ENCODE assay signal across 15 cellular contexts in the genomic region with DNA sequence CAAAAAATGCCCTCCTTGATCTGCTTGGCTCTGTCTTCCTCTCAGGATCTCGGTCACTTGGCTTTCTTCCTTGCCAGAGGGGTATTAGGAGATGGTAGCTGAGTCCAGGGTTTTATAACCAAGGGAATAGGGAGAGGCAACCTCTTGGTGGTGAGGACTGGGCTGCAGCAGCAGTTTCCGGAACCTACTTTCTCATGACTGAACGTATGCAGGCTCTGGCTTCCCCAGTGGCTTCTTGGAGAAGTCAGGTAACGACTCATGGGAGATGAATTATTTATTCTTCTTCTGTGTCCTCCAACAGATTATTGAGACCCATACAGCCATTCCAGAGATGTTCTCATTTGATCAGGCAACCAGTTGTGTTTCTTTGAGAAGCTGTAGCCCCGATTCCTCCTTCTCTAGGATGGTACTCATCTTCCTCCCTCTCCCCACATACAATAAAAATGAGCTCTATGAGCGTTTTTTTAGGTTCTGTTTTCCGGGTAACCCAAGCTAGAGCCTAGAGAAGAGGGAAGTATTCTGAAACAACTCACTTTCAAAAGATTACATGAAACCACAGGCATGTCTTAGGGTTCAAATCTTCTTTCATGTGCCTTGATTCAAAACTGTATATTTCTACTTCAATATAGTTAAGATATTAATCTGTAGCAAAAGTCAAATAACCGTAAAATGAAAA.
"Had no signal": no experiment of that assay in that cellular context is flagged by ENCODE, and none has a peak within 500 bp of the region (broad histone marks: within the 10 kb centered on the region; RNA-seq: fewer than 3 reads in every experiment).

No MANE protein-coding gene starts in this region.

- H3K36me3 Mint-ChIP-seq: memory B cell; natural killer cell treated with Interleukin-12 subunit alpha and Interleukin-12 subunit beta and Interleukin-15 and Interleukin-18, amount 100 ng/mL, for 72 hours; stimulated activated effector memory CD8-positive, alpha-beta T cell treated with anti-CD3 and anti-CD28 coated beads, Interleukin-12 subunit alpha, Interleukin-12 subunit beta, amount 100 ng/mL, for 72 hours; WTC11 had no signal

- H3K27me3 ChIP-seq: heart left ventricle, right lobe of liver, tibial nerve had no signal

- H3K4me3 ChIP-seq: esophagus squamous epithelium, heart left ventricle, psoas muscle, right lobe of liver, tibial nerve had no signal

- H3K4me1 ChIP-seq: esophagus squamous epithelium, psoas muscle, right lobe of liver, tibial nerve had no signal

- H3K4me1 Mint-ChIP-seq: stimulated activated effector memory CD8-positive, alpha-beta T cell treated with anti-CD3 and anti-CD28 coated beads, Interleukin-12 subunit alpha, Interleukin-12 subunit beta, amount 100 ng/mL, for 72 hours had no signal

- H3K36me3 ChIP-seq: esophagus squamous epithelium, heart left ventricle, right lobe of liver, tibial nerve had no signal

- DNase-seq: activated CD4-positive, alpha-beta T cell treated with anti-CD3 and anti-CD28 coated beads for 48 hours; activated naive CD4-positive, alpha-beta T cell treated with Interleukin-2 at 50 U/mL for 16 hours; esophagus squamous epithelium; foreskin fibroblast; heart left ventricle; islet precursor cell; psoas muscle; right lobe of liver had no signal

- H3K27ac ChIP-seq: esophagus squamous epithelium, psoas muscle, right lobe of liver, tibial nerve had no signal

- H3K9me3 Mint-ChIP-seq: activated T-helper 1 cell treated with anti-CD3 and anti-CD28 coated beads, Interleukin-12 subunit alpha, Interleukin-12 subunit beta, Interleukin-2, Interleukin-4 antibody, amounts not matched to agents 30 ng/mL and 10 ng/mL and 1 ng/mL, durations not matched to agents 14 hours and 24 hours and 36 hours; natural killer cell treated with Interleukin-12 subunit alpha and Interleukin-12 subunit beta and Interleukin-15 and Interleukin-18, amount 100 ng/mL, for 72 hours; stimulated activated effector memory CD8-positive, alpha-beta T cell treated with anti-CD3 and anti-CD28 coated beads, Interleukin-12 subunit alpha, Interleukin-12 subunit beta, amount 100 ng/mL, for 72 hours; WTC11 had no signal

- H3K4me3 Mint-ChIP-seq: activated T-helper 1 cell treated with anti-CD3 and anti-CD28 coated beads, Interleukin-12 subunit alpha, Interleukin-12 subunit beta, Interleukin-2, Interleukin-4 antibody, amounts not matched to agents 30 ng/mL and 10 ng/mL and 1 ng/mL, durations not matched to agents 14 hours and 24 hours and 36 hours; memory B cell; natural killer cell treated with Interleukin-12 subunit alpha and Interleukin-12 subunit beta and Interleukin-15 and Interleukin-18, amount 100 ng/mL, for 72 hours; stimulated activated effector memory CD8-positive, alpha-beta T cell treated with anti-CD3 and anti-CD28 coated beads, Interleukin-12 subunit alpha, Interleukin-12 subunit beta, amount 100 ng/mL, for 72 hours; WTC11 had no signal

- H3K9me3 ChIP-seq: esophagus squamous epithelium, heart left ventricle, psoas muscle, right lobe of liver, tibial nerve had no signal

- ATAC-seq: heart left ventricle; left lobe of liver; natural killer cell treated with Interleukin-12 subunit alpha and Interleukin-12 subunit beta and Interleukin-15 and Interleukin-18, amount 100 ng/mL, for 72 hours; psoas muscle; stimulated activated effector memory CD8-positive, alpha-beta T cell treated with anti-CD3 and anti-CD28 coated beads, Interleukin-12 subunit alpha, Interleukin-12 subunit beta, amount 100 ng/mL, for 72 hours; WTC11 had no signal

- H3K27ac Mint-ChIP-seq: activated T-helper 1 cell treated with anti-CD3 and anti-CD28 coated beads, Interleukin-12 subunit alpha, Interleukin-12 subunit beta, Interleukin-2, Interleukin-4 antibody, amounts not matched to agents 30 ng/mL and 10 ng/mL and 1 ng/mL, durations not matched to agents 14 hours and 24 hours and 36 hours; memory B cell; natural killer cell treated with Interleukin-12 subunit alpha and Interleukin-12 subunit beta and Interleukin-15 and Interleukin-18, amount 100 ng/mL, for 72 hours; stimulated activated effector memory CD8-positive, alpha-beta T cell treated with anti-CD3 and anti-CD28 coated beads, Interleukin-12 subunit alpha, Interleukin-12 subunit beta, amount 100 ng/mL, for 72 hours; WTC11 had no signal
